ENCODE assay signal across 8 cellular contexts in the genomic region with DNA sequence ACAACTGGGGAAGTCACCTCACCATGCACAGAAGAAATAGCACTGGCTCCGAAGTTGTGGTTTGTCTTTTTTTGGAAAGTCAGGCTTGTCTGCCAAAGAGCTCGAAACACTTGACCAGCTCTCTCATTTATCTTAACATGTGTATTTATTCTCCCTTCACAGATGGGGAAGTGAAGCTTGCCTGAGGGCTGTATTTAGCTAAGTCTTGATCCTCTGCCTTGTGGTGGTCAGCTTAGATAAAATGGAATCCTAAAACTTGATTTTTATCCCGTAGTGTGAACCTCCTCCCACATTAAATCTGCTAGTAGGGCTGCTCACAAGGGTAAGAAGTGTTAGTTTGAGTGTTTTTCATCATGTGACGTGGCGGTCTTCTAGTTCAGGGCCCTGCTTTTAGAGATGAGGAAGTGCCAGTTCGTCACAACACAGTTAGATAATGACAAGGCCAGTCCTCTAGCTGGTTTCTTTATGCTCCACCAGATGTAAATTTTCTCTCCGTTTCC. TPM values are rescaled to one million over a fixed set of nuclear protein-coding genes. Genes with fewer than 3 reads are reported as not detected.
A peak's percentile ranks its signal among the peaks of the same experiment; 100 is the strongest.
DNase-seq lines count a peak whose midpoint lies in the region; ATAC-seq lines count a peak whose summit lies in the region.

No MANE protein-coding gene starts in this region.

- H3K4me1 Mint-ChIP-seq in stimulated activated naive B cell treated with anti-CD40 and anti-IgM and Interleukin-4, amounts not matched to agents 10 μg/mL and 1 μg/mL and 100 μg/mL, for 72 hours, result peaks cover 60 to 92% of the 10 kb centered on the region in 2 donors

- H3K4me3 Mint-ChIP-seq in stimulated activated naive B cell treated with anti-CD40 and anti-IgM and Interleukin-4, amounts not matched to agents 10 μg/mL and 1 μg/mL and 100 μg/mL, for 72 hours, result peak overlapping the region; percentile 73 to 78

- ATAC-seq in GM21526 (IDR thresholded peaks at IDR 0.05; ENCODE audit: low FRiP score, unreplicated experiment), result peak; percentile 66
- peak; percentile 89 to 92 for ATAC-seq in stimulated activated naive B cell treated with anti-CD40 and anti-IgM and Interleukin-4, amounts not matched to agents 10 μg/mL and 1 μg/mL and 100 μg/mL, for 72 hours (replicated peaks)

- DNase-seq in EH (ENCODE audit: low read depth) (peak; percentile 36), M059J (ENCODE audit: low read depth) (peak; percentile 16), fibroblast of peridontal ligament (ENCODE audit: extremely low read depth) (peak; percentile 59), NCI-H2227 treated with DMSO at 0.1 percent for 48 hours (lab: John Stamatoyannopoulos, UW) (no peak), DMS 273 treated with DMSO at 0.1 percent for 48 hours (lab: John Stamatoyannopoulos, UW) (no peak)
- peak; percentile 58 for DNase-seq in stimulated activated naive B cell treated with anti-CD40 and anti-IgM and Interleukin-4, amounts not matched to agents 10 μg/mL and 1 μg/mL and 100 μg/mL, for 72 hours
- DNase-seq in effector CD4-positive, alpha-beta T cell, result no peak

- peaks cover 0 to 5% of the 10 kb centered on the region in 2 donors for H3K9me3 Mint-ChIP-seq in stimulated activated naive B cell treated with anti-CD40 and anti-IgM and Interleukin-4, amounts not matched to agents 10 μg/mL and 1 μg/mL and 100 μg/mL, for 72 hours

- no peaks in the 10 kb centered on the region for H3K27me3 Mint-ChIP-seq in stimulated activated naive B cell treated with anti-CD40 and anti-IgM and Interleukin-4, amounts not matched to agents 10 μg/mL and 1 μg/mL and 100 μg/mL, for 72 hours

- peaks cover 36 to 50% of the 10 kb centered on the region in 2 donors for H3K36me3 Mint-ChIP-seq in stimulated activated naive B cell treated with anti-CD40 and anti-IgM and Interleukin-4, amounts not matched to agents 10 μg/mL and 1 μg/mL and 100 μg/mL, for 72 hours

- peak overlapping the region; percentile 99 for H3K27ac Mint-ChIP-seq in stimulated activated naive B cell treated with anti-CD40 and anti-IgM and Interleukin-4, amounts not matched to agents 10 μg/mL and 1 μg/mL and 100 μg/mL, for 72 hours

RNA-seq across cellular contexts. Expression of a gene that starts 26.7 kb away (rescaled TPM):
- 2.5 and 6.2 TPM in 2 replicates for total RNA-seq in M059J (2014; rRNA removed; shearing (Covaris generic))

RNA-seq across cellular contexts. Expression of a gene that starts 26.8 kb away (rescaled TPM):
- 33.3 and 42.0 TPM in 2 replicates for total RNA-seq in M059J (2014; rRNA removed; shearing (Covaris generic))

RNA-seq across cellular contexts. Expression of a gene that starts 47.7 kb away (rescaled TPM):
- total RNA-seq in M059J (2014; rRNA removed; shearing (Covaris generic)), result 22.8 and 43.3 TPM in 2 replicates

RNA-seq across cellular contexts. Expression of a gene that starts 47.9 kb away (rescaled TPM):
- total RNA-seq in M059J (2014; rRNA removed; shearing (Covaris generic)), result 44.2 and 47.8 TPM in 2 replicates

Comparison
In these comparisons a context has a peak if more than half of its experiments do, and no peak if none do; other contexts are left out.
1. DNase-seq: peak in EH (single experiment), M059J (single experiment), fibroblast of peridontal ligament (single experiment) and stimulated activated naive B cell treated with anti-CD40 and anti-IgM and Interleukin-4, amounts not matched to agents 10 μg/mL and 1 μg/mL and 100 μg/mL, for 72 hours (single experiment); none in NCI-H2227 treated with DMSO at 0.1 percent for 48 hours (single experiment), DMS 273 treated with DMSO at 0.1 percent for 48 hours (single experiment) and effector CD4-positive, alpha-beta T cell (single experiment).